1 cellular context compared by ENCODE assay signal in the genomic region with DNA sequence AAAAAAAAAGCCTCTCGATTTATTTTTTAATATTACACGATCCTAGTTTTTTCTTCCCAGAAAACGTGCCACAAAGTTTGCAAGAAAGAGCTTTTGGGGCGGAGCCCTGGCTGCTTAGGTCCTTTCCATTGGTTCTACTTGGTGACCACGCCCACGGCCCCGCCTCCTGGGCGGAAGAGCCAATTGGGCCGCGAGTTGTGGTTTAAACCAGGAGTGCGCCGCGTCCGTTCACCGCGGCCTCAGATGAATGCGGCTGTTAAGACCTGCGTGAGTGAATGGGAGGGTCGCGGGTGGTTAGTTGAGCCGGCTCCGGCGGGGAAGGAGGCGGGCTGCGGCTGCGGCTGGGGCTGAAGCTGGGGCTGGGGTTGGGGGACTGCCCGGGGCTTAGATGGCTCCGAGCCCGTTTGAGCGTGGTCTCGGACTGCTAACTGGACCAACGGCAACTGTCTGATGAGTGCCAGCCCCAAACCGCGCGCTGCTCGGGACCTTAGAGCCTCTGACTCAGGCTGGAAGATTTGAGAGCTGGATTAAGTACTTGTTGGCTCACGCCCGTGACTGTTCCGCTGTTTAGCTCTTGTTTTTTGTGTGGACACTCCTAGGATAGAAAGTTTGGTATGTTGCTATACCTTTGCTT.
A peak's percentile ranks its signal among the peaks of the same experiment; 100 is the strongest.
TF ChIP-seq lines count a peak whose summit lies in the region.

A gene (plus strand): TSS at position 231 of the 634 bp plus-strand sequence. CDS start 458 bp downstream, outside the sequence.

TF ChIP-seq in GM12878, 131 proteins besides CTCF, POLR2A, EP300 and RAD21 (continued from another document and continues in another):
- TF ChIP-seq, protein P1, sequence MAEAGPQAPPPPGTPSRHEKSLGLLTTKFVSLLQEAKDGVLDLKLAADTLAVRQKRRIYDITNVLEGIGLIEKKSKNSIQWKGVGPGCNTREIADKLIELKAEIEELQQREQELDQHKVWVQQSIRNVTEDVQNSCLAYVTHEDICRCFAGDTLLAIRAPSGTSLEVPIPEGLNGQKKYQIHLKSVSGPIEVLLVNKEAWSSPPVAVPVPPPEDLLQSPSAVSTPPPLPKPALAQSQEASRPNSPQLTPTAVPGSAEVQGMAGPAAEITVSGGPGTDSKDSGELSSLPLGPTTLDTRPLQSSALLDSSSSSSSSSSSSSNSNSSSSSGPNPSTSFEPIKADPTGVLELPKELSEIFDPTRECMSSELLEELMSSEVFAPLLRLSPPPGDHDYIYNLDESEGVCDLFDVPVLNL (IDR thresholded peaks at IDR 0.05; ENCODE audit: low read depth, low read length) = peak; percentile 86
- TF ChIP-seq MEF2A (IDR thresholded peaks at IDR 0.05; ENCODE audit: insufficient read depth, low read depth, low read length) (0 out of 2 replicates have a peak, but pooled peaks have one; percentile 21), CREB1 (IDR thresholded peaks at IDR 0.05; ENCODE audit: low read depth) (peak; percentile 49; the same call in 1 of the 2 replicates), CHD2 (IDR thresholded peaks at IDR 0.05; ENCODE audit: borderline replicate concordance, low read depth, low read length) (0 out of 2 replicates have a peak, but pooled peaks have one; percentile 20), RFX5 (IDR thresholded peaks at IDR 0.05; ENCODE audit: low read depth, low read length) (peak; percentile 48; the same call in 1 of the 2 replicates), STAT1 (conservative IDR thresholded peaks at IDR 0.05) (no peak), SIN3A (IDR thresholded peaks at IDR 0.05; ENCODE audit: low read depth, low read length) (0 out of 2 replicates have a peak, but pooled peaks have one; percentile 69), IKZF2 (IDR thresholded peaks at IDR 0.05) (no peak), TCF12 (IDR thresholded peaks at IDR 0.05; ENCODE audit: low read depth, low read length) (peak; percentile 34; the same call in 1 of the 2 replicates), GATAD2B (conservative IDR thresholded peaks at IDR 0.05; ENCODE audit: low read depth) (no peak), MEF2B (IDR thresholded peaks at IDR 0.05; ENCODE audit: partially characterized antibody, poor library complexity, severe bottlenecking) (no peak), IKZF1 (conservative IDR thresholded peaks at IDR 0.05) (no peak), CREM (IDR thresholded peaks at IDR 0.05; ENCODE audit: low read depth) (no peak), HDAC6 (IDR thresholded peaks at IDR 0.05; ENCODE audit: unreplicated experiment) (no peak), HDGF (IDR thresholded peaks at IDR 0.05) (peak; percentile 26; the same call in 1 of the 2 replicates), SMAD5 (IDR thresholded peaks at IDR 0.05; ENCODE audit: low read depth) (peak; percentile 27; the same call in 1 of the 2 replicates), PML (IDR thresholded peaks at IDR 0.05; ENCODE audit: low read length) (0 out of 2 replicates have a peak, but pooled peaks have one; percentile 32), CBX3 (IDR thresholded peaks at IDR 0.05; ENCODE audit: borderline replicate concordance, low read depth) (no peak), CBFB (IDR thresholded peaks at IDR 0.05; ENCODE audit: low read depth) (peak; percentile 80), ZNF622 (IDR thresholded peaks at IDR 0.05) (no peak), SP1 (IDR thresholded peaks at IDR 0.05; ENCODE audit: low read depth, low read length) (peak; percentile 84), ASH2L (IDR thresholded peaks at IDR 0.05; ENCODE audit: borderline replicate concordance, low read depth) (no peak), RUNX3 (IDR thresholded peaks at IDR 0.05; ENCODE audit: low read length) (peak; percentile 86), DPF2 (IDR thresholded peaks at IDR 0.05) (no peak), EED (IDR thresholded peaks at IDR 0.05; ENCODE audit: low read depth) (no peak), POU2F2 (IDR thresholded peaks at IDR 0.05; ENCODE audit: borderline replicate concordance, low read depth, low read length) (peak; percentile 53; the same call in 2 of the 3 replicates), NBN (IDR thresholded peaks at IDR 0.05) (0 out of 2 replicates have a peak, but pooled peaks have one; percentile 26), TAF1 (IDR thresholded peaks at IDR 0.05; ENCODE audit: borderline replicate concordance, low read depth, low read length) (peak; percentile 78; the same call in 1 of the 2 replicates), PAX5 (IDR thresholded peaks at IDR 0.05; ENCODE audit: borderline replicate concordance, low read depth, low read length) (peak; percentile 67; the same call in 1 of the 2 replicates), BHLHE40 (IDR thresholded peaks at IDR 0.05; ENCODE audit: borderline replicate concordance in 1 of 2, low read depth in 2 of 2, low read length in 1 of 2) (peak in 1 of 2 experiments; percentile 60; a peak in 2 of 4 replicates), NFXL1 (IDR thresholded peaks at IDR 0.05; ENCODE audit: borderline replicate concordance) (no peak), FOXM1 (IDR thresholded peaks at IDR 0.05; ENCODE audit: low read depth, low read length) (peak; percentile 84)
- TF ChIP-seq, protein P2, sequence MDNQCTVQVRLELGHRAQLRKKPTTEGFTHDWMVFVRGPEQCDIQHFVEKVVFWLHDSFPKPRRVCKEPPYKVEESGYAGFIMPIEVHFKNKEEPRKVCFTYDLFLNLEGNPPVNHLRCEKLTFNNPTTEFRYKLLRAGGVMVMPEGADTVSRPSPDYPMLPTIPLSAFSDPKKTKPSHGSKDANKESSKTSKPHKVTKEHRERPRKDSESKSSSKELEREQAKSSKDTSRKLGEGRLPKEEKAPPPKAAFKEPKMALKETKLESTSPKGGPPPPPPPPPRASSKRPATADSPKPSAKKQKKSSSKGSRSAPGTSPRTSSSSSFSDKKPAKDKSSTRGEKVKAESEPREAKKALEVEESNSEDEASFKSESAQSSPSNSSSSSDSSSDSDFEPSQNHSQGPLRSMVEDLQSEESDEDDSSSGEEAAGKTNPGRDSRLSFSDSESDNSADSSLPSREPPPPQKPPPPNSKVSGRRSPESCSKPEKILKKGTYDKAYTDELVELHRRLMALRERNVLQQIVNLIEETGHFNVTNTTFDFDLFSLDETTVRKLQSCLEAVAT (IDR thresholded peaks at IDR 0.05) = peak; percentile 44; the same call in 1 of the 2 replicates
- TF ChIP-seq, protein P3, sequence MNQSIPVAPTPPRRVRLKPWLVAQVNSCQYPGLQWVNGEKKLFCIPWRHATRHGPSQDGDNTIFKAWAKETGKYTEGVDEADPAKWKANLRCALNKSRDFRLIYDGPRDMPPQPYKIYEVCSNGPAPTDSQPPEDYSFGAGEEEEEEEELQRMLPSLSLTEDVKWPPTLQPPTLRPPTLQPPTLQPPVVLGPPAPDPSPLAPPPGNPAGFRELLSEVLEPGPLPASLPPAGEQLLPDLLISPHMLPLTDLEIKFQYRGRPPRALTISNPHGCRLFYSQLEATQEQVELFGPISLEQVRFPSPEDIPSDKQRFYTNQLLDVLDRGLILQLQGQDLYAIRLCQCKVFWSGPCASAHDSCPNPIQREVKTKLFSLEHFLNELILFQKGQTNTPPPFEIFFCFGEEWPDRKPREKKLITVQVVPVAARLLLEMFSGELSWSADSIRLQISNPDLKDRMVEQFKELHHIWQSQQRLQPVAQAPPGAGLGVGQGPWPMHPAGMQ (IDR thresholded peaks at IDR 0.05; ENCODE audit: borderline replicate concordance) = peak; percentile 12; the same call in 1 of the 2 replicates
- TF ChIP-seq, protein P4, sequence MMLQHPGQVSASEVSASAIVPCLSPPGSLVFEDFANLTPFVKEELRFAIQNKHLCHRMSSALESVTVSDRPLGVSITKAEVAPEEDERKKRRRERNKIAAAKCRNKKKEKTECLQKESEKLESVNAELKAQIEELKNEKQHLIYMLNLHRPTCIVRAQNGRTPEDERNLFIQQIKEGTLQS (IDR thresholded peaks at IDR 0.05; ENCODE audit: borderline replicate concordance, extremely low read depth, low read depth, low read length) = no peak
- TF ChIP-seq, protein P5, sequence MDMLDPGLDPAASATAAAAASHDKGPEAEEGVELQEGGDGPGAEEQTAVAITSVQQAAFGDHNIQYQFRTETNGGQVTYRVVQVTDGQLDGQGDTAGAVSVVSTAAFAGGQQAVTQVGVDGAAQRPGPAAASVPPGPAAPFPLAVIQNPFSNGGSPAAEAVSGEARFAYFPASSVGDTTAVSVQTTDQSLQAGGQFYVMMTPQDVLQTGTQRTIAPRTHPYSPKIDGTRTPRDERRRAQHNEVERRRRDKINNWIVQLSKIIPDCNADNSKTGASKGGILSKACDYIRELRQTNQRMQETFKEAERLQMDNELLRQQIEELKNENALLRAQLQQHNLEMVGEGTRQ (IDR thresholded peaks at IDR 0.05; ENCODE audit: borderline replicate concordance, low read depth, low read length) = no peak
- TF ChIP-seq, protein P6, sequence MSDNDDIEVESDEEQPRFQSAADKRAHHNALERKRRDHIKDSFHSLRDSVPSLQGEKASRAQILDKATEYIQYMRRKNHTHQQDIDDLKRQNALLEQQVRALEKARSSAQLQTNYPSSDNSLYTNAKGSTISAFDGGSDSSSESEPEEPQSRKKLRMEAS (IDR thresholded peaks at IDR 0.05; ENCODE audit: low read depth, low read length) = no peak
- TF ChIP-seq, protein P7, sequence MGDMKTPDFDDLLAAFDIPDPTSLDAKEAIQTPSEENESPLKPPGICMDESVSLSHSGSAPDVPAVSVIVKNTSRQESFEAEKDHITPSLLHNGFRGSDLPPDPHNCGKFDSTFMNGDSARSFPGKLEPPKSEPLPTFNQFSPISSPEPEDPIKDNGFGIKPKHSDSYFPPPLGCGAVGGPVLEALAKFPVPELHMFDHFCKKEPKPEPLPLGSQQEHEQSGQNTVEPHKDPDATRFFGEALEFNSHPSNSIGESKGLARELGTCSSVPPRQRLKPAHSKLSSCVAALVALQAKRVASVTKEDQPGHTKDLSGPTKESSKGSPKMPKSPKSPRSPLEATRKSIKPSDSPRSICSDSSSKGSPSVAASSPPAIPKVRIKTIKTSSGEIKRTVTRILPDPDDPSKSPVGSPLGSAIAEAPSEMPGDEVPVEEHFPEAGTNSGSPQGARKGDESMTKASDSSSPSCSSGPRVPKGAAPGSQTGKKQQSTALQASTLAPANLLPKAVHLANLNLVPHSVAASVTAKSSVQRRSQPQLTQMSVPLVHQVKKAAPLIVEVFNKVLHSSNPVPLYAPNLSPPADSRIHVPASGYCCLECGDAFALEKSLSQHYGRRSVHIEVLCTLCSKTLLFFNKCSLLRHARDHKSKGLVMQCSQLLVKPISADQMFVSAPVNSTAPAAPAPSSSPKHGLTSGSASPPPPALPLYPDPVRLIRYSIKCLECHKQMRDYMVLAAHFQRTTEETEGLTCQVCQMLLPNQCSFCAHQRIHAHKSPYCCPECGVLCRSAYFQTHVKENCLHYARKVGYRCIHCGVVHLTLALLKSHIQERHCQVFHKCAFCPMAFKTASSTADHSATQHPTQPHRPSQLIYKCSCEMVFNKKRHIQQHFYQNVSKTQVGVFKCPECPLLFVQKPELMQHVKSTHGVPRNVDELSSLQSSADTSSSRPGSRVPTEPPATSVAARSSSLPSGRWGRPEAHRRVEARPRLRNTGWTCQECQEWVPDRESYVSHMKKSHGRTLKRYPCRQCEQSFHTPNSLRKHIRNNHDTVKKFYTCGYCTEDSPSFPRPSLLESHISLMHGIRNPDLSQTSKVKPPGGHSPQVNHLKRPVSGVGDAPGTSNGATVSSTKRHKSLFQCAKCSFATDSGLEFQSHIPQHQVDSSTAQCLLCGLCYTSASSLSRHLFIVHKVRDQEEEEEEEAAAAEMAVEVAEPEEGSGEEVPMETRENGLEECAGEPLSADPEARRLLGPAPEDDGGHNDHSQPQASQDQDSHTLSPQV (IDR thresholded peaks at IDR 0.05) = no peak
- TF ChIP-seq, protein P8, sequence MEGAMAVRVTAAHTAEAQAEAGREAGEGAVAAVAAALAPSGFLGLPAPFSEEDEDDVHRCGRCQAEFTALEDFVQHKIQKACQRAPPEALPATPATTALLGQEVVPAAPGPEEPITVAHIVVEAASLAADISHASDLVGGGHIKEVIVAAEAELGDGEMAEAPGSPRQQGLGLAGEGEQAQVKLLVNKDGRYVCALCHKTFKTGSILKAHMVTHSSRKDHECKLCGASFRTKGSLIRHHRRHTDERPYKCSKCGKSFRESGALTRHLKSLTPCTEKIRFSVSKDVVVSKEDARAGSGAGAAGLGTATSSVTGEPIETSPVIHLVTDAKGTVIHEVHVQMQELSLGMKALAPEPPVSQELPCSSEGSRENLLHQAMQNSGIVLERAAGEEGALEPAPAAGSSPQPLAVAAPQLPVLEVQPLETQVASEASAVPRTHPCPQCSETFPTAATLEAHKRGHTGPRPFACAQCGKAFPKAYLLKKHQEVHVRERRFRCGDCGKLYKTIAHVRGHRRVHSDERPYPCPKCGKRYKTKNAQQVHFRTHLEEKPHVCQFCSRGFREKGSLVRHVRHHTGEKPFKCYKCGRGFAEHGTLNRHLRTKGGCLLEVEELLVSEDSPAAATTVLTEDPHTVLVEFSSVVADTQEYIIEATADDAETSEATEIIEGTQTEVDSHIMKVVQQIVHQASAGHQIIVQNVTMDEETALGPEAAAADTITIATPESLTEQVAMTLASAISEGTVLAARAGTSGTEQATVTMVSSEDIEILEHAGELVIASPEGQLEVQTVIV (IDR thresholded peaks at IDR 0.05; ENCODE audit: borderline replicate concordance, partially characterized antibody) = no peak
- TF ChIP-seq, protein P9, sequence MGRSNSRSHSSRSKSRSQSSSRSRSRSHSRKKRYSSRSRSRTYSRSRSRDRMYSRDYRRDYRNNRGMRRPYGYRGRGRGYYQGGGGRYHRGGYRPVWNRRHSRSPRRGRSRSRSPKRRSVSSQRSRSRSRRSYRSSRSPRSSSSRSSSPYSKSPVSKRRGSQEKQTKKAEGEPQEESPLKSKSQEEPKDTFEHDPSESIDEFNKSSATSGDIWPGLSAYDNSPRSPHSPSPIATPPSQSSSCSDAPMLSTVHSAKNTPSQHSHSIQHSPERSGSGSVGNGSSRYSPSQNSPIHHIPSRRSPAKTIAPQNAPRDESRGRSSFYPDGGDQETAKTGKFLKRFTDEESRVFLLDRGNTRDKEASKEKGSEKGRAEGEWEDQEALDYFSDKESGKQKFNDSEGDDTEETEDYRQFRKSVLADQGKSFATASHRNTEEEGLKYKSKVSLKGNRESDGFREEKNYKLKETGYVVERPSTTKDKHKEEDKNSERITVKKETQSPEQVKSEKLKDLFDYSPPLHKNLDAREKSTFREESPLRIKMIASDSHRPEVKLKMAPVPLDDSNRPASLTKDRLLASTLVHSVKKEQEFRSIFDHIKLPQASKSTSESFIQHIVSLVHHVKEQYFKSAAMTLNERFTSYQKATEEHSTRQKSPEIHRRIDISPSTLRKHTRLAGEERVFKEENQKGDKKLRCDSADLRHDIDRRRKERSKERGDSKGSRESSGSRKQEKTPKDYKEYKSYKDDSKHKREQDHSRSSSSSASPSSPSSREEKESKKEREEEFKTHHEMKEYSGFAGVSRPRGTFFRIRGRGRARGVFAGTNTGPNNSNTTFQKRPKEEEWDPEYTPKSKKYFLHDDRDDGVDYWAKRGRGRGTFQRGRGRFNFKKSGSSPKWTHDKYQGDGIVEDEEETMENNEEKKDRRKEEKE (IDR thresholded peaks at IDR 0.05) = no peak
- TF ChIP-seq, protein P10, sequence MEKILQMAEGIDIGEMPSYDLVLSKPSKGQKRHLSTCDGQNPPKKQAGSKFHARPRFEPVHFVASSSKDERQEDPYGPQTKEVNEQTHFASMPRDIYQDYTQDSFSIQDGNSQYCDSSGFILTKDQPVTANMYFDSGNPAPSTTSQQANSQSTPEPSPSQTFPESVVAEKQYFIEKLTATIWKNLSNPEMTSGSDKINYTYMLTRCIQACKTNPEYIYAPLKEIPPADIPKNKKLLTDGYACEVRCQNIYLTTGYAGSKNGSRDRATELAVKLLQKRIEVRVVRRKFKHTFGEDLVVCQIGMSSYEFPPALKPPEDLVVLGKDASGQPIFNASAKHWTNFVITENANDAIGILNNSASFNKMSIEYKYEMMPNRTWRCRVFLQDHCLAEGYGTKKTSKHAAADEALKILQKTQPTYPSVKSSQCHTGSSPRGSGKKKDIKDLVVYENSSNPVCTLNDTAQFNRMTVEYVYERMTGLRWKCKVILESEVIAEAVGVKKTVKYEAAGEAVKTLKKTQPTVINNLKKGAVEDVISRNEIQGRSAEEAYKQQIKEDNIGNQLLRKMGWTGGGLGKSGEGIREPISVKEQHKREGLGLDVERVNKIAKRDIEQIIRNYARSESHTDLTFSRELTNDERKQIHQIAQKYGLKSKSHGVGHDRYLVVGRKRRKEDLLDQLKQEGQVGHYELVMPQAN (conservative IDR thresholded peaks at IDR 0.05) = peak; percentile 62; the same call in 1 of the 2 replicates
